ENCODE assay signal across 8 cellular contexts in the genomic region with DNA sequence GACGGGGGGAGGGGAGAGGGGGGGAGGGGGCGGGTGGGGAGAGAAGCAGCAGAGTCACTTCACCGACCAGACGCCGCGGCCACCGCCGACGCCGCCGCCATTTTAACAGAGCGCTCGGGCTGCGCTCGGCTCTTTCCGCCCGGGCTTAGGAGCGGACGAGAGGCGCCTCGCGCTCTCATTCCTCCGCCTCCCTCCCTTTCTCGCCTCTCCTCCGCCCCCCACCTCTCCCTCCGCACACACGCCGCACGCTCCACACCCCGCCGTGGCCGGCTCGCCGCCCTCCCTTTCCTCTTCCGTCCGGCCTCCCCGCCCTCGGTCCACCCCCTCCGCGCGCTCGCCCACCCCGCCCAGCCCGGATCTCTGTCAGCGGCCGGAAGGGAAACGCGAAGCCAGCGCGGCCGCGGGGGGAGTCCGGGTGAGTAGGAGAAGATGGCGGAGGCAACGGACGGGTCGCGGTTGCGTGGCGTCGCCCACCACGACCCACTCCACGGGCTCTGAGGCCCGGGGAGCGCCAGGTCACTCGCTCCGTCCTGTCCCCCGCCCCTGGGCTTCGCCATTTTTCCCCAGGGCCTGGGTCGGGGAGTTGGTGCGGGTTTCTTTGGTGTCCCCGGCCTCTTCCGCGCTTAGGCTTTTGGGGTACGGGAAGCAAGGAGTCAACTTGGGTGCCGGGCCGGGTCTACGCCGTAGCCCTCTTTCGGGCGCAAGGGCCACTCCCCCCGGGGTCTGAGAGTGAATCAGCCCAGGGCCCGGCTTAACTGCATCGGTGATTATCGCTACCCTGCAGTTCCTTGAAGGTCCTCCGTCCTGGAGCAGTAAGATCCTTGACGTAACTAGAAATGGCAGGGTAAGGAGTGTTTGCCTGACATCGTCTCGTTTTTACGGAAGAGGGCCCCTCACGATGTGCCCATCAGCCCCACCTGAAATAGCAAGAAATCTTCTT. TPM values are rescaled to one million over a fixed set of nuclear protein-coding genes. Genes with fewer than 3 reads are reported as not detected.
DNase-seq lines count a peak whose midpoint lies in the region; ATAC-seq and TF ChIP-seq lines count a peak whose summit lies in the region.

A gene with protein sequence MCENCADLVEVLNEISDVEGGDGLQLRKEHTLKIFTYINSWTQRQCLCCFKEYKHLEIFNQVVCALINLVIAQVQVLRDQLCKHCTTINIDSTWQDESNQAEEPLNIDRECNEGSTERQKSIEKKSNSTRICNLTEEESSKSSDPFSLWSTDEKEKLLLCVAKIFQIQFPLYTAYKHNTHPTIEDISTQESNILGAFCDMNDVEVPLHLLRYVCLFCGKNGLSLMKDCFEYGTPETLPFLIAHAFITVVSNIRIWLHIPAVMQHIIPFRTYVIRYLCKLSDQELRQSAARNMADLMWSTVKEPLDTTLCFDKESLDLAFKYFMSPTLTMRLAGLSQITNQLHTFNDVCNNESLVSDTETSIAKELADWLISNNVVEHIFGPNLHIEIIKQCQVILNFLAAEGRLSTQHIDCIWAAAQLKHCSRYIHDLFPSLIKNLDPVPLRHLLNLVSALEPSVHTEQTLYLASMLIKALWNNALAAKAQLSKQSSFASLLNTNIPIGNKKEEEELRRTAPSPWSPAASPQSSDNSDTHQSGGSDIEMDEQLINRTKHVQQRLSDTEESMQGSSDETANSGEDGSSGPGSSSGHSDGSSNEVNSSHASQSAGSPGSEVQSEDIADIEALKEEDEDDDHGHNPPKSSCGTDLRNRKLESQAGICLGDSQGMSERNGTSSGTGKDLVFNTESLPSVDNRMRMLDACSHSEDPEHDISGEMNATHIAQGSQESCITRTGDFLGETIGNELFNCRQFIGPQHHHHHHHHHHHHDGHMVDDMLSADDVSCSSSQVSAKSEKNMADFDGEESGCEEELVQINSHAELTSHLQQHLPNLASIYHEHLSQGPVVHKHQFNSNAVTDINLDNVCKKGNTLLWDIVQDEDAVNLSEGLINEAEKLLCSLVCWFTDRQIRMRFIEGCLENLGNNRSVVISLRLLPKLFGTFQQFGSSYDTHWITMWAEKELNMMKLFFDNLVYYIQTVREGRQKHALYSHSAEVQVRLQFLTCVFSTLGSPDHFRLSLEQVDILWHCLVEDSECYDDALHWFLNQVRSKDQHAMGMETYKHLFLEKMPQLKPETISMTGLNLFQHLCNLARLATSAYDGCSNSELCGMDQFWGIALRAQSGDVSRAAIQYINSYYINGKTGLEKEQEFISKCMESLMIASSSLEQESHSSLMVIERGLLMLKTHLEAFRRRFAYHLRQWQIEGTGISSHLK (N-terminal part only) (minus strand): TSS at position 123 of the 940 bp plus-strand sequence. CDS start 395 bp downstream, outside the sequence.

- DNase-seq in GM03348 (ENCODE audit: low spot score) = peak; percentile 98
- DNase-seq in HFFc6 = peak; percentile 93
- peak; percentile 86 for DNase-seq in NCI-H1092 (lab: John Stamatoyannopoulos, UW)
- DNase-seq in globus pallidus (ENCODE audit: low spot score) = peak; percentile 95
- peak; percentile 39 to 95 (median 90) for DNase-seq in nucleus accumbens (lab: John Stamatoyannopoulos, UW)
- peak; percentile 82 for DNase-seq in superior temporal gyrus (ENCODE audit: extremely low spot score)

- H3K9me3 Mint-ChIP-seq in HFFc6 = no peaks in the 10 kb centered on the region
- H3K9me3 Mint-ChIP-seq in activated naive CD4-positive, alpha-beta T cell treated with anti-CD3 and anti-CD28 coated beads, Interleukin-2, amount 50 U/mL, for 24 hours = no peaks in the 10 kb centered on the region

- peak; percentile 89 for ATAC-seq in SK-N-SH treated with all-trans-retinoic acid at 6 μM for 48 hours

- peaks cover 18% of the 10 kb centered on the region for H3K4me1 Mint-ChIP-seq in HFFc6 (ENCODE audit: low read depth)
- H3K4me1 Mint-ChIP-seq in activated naive CD4-positive, alpha-beta T cell treated with anti-CD3 and anti-CD28 coated beads, Interleukin-2, amount 50 U/mL, for 24 hours = peaks cover 32% of the 10 kb centered on the region

- peak; percentile 6; the same call in 1 of the 2 replicates for TF ChIP-seq CTCF in HFFc6 (IDR thresholded peaks at IDR 0.05)

- H3K27ac Mint-ChIP-seq in HFFc6 = peak within 1 kb of the TSS; percentile 86
- H3K27ac Mint-ChIP-seq in activated naive CD4-positive, alpha-beta T cell treated with anti-CD3 and anti-CD28 coated beads, Interleukin-2, amount 50 U/mL, for 24 hours = peak within 1 kb of the TSS; percentile 99

- H3K27me3 Mint-ChIP-seq in HFFc6 (ENCODE audit: insufficient read depth) = peaks cover 2% of the 10 kb centered on the region; the same call in 1 of the 2 replicates
- H3K27me3 Mint-ChIP-seq in activated naive CD4-positive, alpha-beta T cell treated with anti-CD3 and anti-CD28 coated beads, Interleukin-2, amount 50 U/mL, for 24 hours = no peaks in the 10 kb centered on the region

- peaks cover 14% of the 10 kb centered on the region for H3K36me3 Mint-ChIP-seq in HFFc6 (ENCODE audit: low read depth)
- H3K36me3 Mint-ChIP-seq in activated naive CD4-positive, alpha-beta T cell treated with anti-CD3 and anti-CD28 coated beads, Interleukin-2, amount 50 U/mL, for 24 hours = peaks cover 3% of the 10 kb centered on the region

- peak within 1 kb of the TSS; percentile 93 for H3K4me3 Mint-ChIP-seq in HFFc6
- peak within 1 kb of the TSS; percentile 96 for H3K4me3 Mint-ChIP-seq in activated naive CD4-positive, alpha-beta T cell treated with anti-CD3 and anti-CD28 coated beads, Interleukin-2, amount 50 U/mL, for 24 hours

TF ChIP-seq in SK-N-SH treated with all-trans-retinoic acid at 6 μM for 48 hours, 23 proteins besides CTCF, POLR2A, EP300 and RAD21:
- TF ChIP-seq ZFP3 (CRISPR knock-in tag; IDR thresholded peaks at IDR 0.05) (no peak), CSDC2 (CRISPR knock-in tag; IDR thresholded peaks at IDR 0.05) (0 out of 2 replicates have a peak, but pooled peaks have one; percentile 42), PPARA (CRISPR knock-in tag; IDR thresholded peaks at IDR 0.05; ENCODE audit: borderline replicate concordance) (no peak)
TF ChIP-seq in SK-N-SH treated with all-trans-retinoic acid at 6 μM for 48 hours: peak in this region for 1.

RNA-seq across cellular contexts. Expression of the gene that starts here (rescaled TPM):
- 10 to 100 TPM; 50.3 to 65.4 (median 58.5) TPM for total RNA-seq in HFFc6 (2021; fragmentation: NEBNext Ultra II Directional; extraction: Animal tissue kit (Norgen Biotek cat#: 25700))

Comparison
In these comparisons a context has a peak if more than half of its experiments do, and no peak if none do; other contexts are left out.
1. Peak in every context shown above with its lines: DNase-seq and ATAC-seq.